ENCODE assay signal across 9 cellular contexts in genomic region chr2:113336040-113336439, GRCh38. TPM values are rescaled to one million over a fixed set of nuclear protein-coding genes. Genes with fewer than 3 reads are reported as not detected.
A peak's percentile ranks its signal among the peaks of the same experiment; 100 is the strongest.
DNase-seq lines count a peak whose midpoint lies in the region; ATAC-seq and TF ChIP-seq lines count a peak whose summit lies in the region.
"Not testable (repeated sequence)": the region's sequence is repeated elsewhere in the genome, so short reads cannot be mapped to it uniquely, and the experiment has no call there.
"Had no signal": no experiment of that assay in that cellular context is flagged by ENCODE, and none has a peak within 500 bp of the region (broad histone marks: within the 10 kb centered on the region; RNA-seq: fewer than 3 reads in every experiment).

No MANE protein-coding gene starts in this region.

- not testable (repeated sequence) for TF ChIP-seq POLR2A in prostate gland (IDR thresholded peaks at IDR 0.05)

- H3K27ac ChIP-seq in prostate gland = not testable (repeated sequence)

- not testable (repeated sequence) for H3K4me1 ChIP-seq in prostate gland (replicated peaks)

- peak; percentile 94 for ATAC-seq in left colon

- intact Hi-C loops in left colon (cut with DNase I, micrococcal nuclease); prostate gland (cut with DNase I): not testable (repeated sequence)

- peak; percentile 31 for DNase-seq in DMS153 treated with DMSO at 0.1 percent for 48 hours (lab: John Stamatoyannopoulos, UW; ENCODE audit: unreplicated experiment)
- peak; percentile 28 for DNase-seq in NCI-H128 (lab: John Stamatoyannopoulos, UW; ENCODE audit: unreplicated experiment)
- peak; percentile 25 for DNase-seq in NCI-H510A treated with DMSO at 0.1 percent for 48 hours (lab: John Stamatoyannopoulos, UW)
- DNase-seq in astrocyte of the spinal cord (ENCODE audit: low read depth, low spot score) = peak; percentile 29
- peak; percentile 28 for DNase-seq in fibroblast of pulmonary artery (ENCODE audit: low read depth)
- peak in 1 of 2 donors; percentile 18 for DNase-seq in left colon
- peak; percentile 14 for DNase-seq in prostate gland (ENCODE audit: low spot score)

- H3K4me3 ChIP-seq in astrocyte of the spinal cord (ENCODE audit: low read depth, low read length); fibroblast of pulmonary artery (replicated peaks; ENCODE audit: low read depth, low read length); prostate gland: not testable (repeated sequence)

- in situ Hi-C loops in astrocyte of the spinal cord (cut with HindIII; ENCODE audit: low sequenced_read_pairs) = not testable (repeated sequence)

- not testable (repeated sequence) for H3K9me3 ChIP-seq in prostate gland

- H3K36me3 ChIP-seq in prostate gland = not testable (repeated sequence)

- H3K27me3 ChIP-seq in prostate gland (replicated peaks; ENCODE audit: insufficient read depth) = not testable (repeated sequence)

- WGBS in prostate gland = 26% methylated on average over 3 of the region's 3 CpGs

- not testable (repeated sequence) for TF ChIP-seq CTCF in astrocyte of the spinal cord (IDR thresholded peaks at IDR 0.05; ENCODE audit: low read depth, low read length); fibroblast of pulmonary artery (IDR thresholded peaks at IDR 0.05; ENCODE audit: low read length, missing control alignments); prostate gland (IDR thresholded peaks at IDR 0.05)

RNA-seq across cellular contexts. Expression of gene PAX8, which starts 57.3 kb away (rescaled TPM):
- total RNA-seq in left colon = 10 to 100 TPM in 1 of 2 donors, 1 to 10 TPM in 1; 1.3 to 13.2 TPM
- 1 to 10 TPM; 1.0 to 3.8 TPM for total RNA-seq in prostate gland
- total RNA-seq: osteocyte, temporal lobe had no signal
